In the genomic region with DNA sequence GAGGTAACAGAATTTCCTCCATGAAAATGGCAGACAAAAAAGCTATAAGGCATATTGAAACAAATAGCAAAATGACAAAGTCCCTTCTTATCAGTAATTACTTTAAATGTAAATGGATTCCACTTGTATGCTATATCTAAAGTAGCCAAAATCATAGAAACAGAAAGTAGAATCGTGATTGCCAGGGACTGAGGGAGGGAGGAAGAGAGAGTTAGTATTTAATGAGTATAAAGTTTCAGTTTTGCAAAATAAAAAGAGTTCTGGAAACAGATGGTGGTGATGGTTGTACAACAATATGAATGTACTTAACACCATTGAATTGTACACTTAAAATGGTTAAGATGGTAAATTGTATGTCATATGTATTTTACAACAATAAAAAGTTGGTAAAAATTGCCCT, we compare ENCODE assay signal across 25 cellular contexts.
"Had no signal": no experiment of that assay in that cellular context is flagged by ENCODE, and none has a peak within 500 bp of the region (broad histone marks: within the 10 kb centered on the region; RNA-seq: fewer than 3 reads in every experiment).

No MANE protein-coding gene starts in this region.

- H3K9me3 ChIP-seq: colonic mucosa, esophagus muscularis mucosa, esophagus squamous epithelium, gastrocnemius medialis, gastroesophageal sphincter, heart left ventricle, heart right ventricle had no signal

- H3K4me2 ChIP-seq: hepatocyte had no signal

- H3K27ac ChIP-seq: colonic mucosa, coronary artery, dorsolateral prefrontal cortex, epithelial cell of prostate, esophagus muscularis mucosa, esophagus squamous epithelium, foreskin keratinocyte, gastrocnemius medialis, gastroesophageal sphincter, heart left ventricle, heart right ventricle, hepatocyte had no signal

- ATAC-seq: effector memory CD8-positive, alpha-beta T cell; esophagus mucosa; foreskin keratinocyte; gastrocnemius medialis; gastroesophageal sphincter; heart left ventricle; heart right ventricle had no signal

- DNase-seq: colonic mucosa; cortex of kidney; dermis blood vessel endothelial cell; dorsolateral prefrontal cortex; effector CD4-positive, alpha-beta T cell; effector CD8-positive, alpha-beta T cell; effector memory CD4-positive, alpha-beta T cell; effector memory CD8-positive, alpha-beta T cell; endodermal cell; erythroblast; esophagus squamous epithelium; foreskin fibroblast; foreskin keratinocyte; foreskin melanocyte; gastrocnemius medialis; glutamatergic neuron; head of caudate nucleus; heart left ventricle; heart right ventricle had no signal

- H3K4me3 ChIP-seq: colonic mucosa, coronary artery, dorsolateral prefrontal cortex, esophagus muscularis mucosa, esophagus squamous epithelium, gastrocnemius medialis, gastroesophageal sphincter, heart left ventricle, heart right ventricle, hepatocyte had no signal

- H3K79me2 ChIP-seq: hepatocyte had no signal

- H3K4me1 ChIP-seq: colonic mucosa, esophagus muscularis mucosa, esophagus squamous epithelium, gastrocnemius medialis, gastroesophageal sphincter, heart left ventricle, heart right ventricle had no signal

- H3K36me3 ChIP-seq: colonic mucosa, esophagus muscularis mucosa, esophagus squamous epithelium, gastrocnemius medialis, gastroesophageal sphincter, heart left ventricle, heart right ventricle had no signal

- H3K27me3 ChIP-seq: colonic mucosa, dorsolateral prefrontal cortex, esophagus muscularis mucosa, esophagus squamous epithelium, foreskin keratinocyte, gastrocnemius medialis, gastroesophageal sphincter, heart left ventricle, hepatocyte had no signal

- H2AFZ ChIP-seq: hepatocyte had no signal
